In genomic region chr7:23357190-23358093, GRCh38 we compare ENCODE assay signal across 9 cellular contexts. TPM values are rescaled to one million over a fixed set of nuclear protein-coding genes. Genes with fewer than 3 reads are reported as not detected.
DNase-seq lines count a peak whose midpoint lies in the region; ATAC-seq and TF ChIP-seq lines count a peak whose summit lies in the region.
"Had no signal": no experiment of that assay in that cellular context is flagged by ENCODE, and none has a peak within 500 bp of the region (broad histone marks: within the 10 kb centered on the region; RNA-seq: fewer than 3 reads in every experiment).

No MANE protein-coding gene starts in this region.

- no peak overlapping the region for H3K4me3 ChIP-seq in epithelial cell of proximal tubule (ENCODE audit: low read depth, low read length)
- H3K4me3 ChIP-seq: BLaER1 treated with 17β-estradiol and CSF1 and Interleukin-3, amounts not matched to agents 10 nM and 100 nM had no signal

- peak; percentile 34 for DNase-seq in NCI-H1092 treated with DMSO at 0.1 percent for 48 hours (lab: John Stamatoyannopoulos, UW)
- no peak for DNase-seq in NCI-H1092 (lab: John Stamatoyannopoulos, UW)
- DNase-seq in NCI-H774 (lab: John Stamatoyannopoulos, UW), result peak; percentile 1
- peak; percentile 67 for DNase-seq in epithelial cell of proximal tubule (ENCODE audit: low read depth)
- DNase-seq in stimulated activated naive CD8-positive, alpha-beta T cell treated with anti-CD3 and anti-CD28 coated beads, Interleukin-15, Interleukin-2, amounts not matched to agents 100 U/mL and 50 U/mL, for 24 hours, result no peak
- no peak for DNase-seq in activated CD4-positive, alpha-beta T cell treated with anti-CD3 and anti-CD28 coated beads for 48 hours

- ATAC-seq in GM21529 (IDR thresholded peaks at IDR 0.05; ENCODE audit: unreplicated experiment), result peak; percentile 46
- ATAC-seq in stimulated activated naive CD8-positive, alpha-beta T cell treated with anti-CD3 and anti-CD28 coated beads, Interleukin-15, Interleukin-2, amounts not matched to agents 100 U/mL and 50 U/mL, for 24 hours, result peak; percentile 41
- ATAC-seq in HG03571 (IDR thresholded peaks at IDR 0.05; ENCODE audit: unreplicated experiment), result no peak

- peak; percentile 46 for TF ChIP-seq CTCF in epithelial cell of proximal tubule (conservative IDR thresholded peaks at IDR 0.05; ENCODE audit: low read depth, low read length)

RNA-seq across cellular contexts. Expression of gene MALSU1, which starts 58.3 kb away (rescaled TPM):
- total RNA-seq in epithelial cell of proximal tubule, result 95.7 and 97.4 TPM in 2 replicates

Comparison
In these comparisons a context has a peak if more than half of its experiments do, and no peak if none do; other contexts are left out.
1. DNase-seq: peak in NCI-H1092 treated with DMSO at 0.1 percent for 48 hours (single experiment), NCI-H774 (single experiment) and epithelial cell of proximal tubule (single experiment); none in NCI-H1092 (single experiment), stimulated activated naive CD8-positive, alpha-beta T cell treated with anti-CD3 and anti-CD28 coated beads, Interleukin-15, Interleukin-2, amounts not matched to agents 100 U/mL and 50 U/mL, for 24 hours (single experiment) and activated CD4-positive, alpha-beta T cell treated with anti-CD3 and anti-CD28 coated beads for 48 hours (single experiment).